Comparison of ENCODE assay signal across 11 cellular contexts in genomic region chr7:20197837-20198236, GRCh38. TPM values are rescaled to one million over a fixed set of nuclear protein-coding genes. Genes with fewer than 3 reads are reported as not detected.
DNase-seq lines count a peak whose midpoint lies in the region; ATAC-seq and TF ChIP-seq lines count a peak whose summit lies in the region.
"Had no signal": no experiment of that assay in that cellular context is flagged by ENCODE, and none has a peak within 500 bp of the region (broad histone marks: within the 10 kb centered on the region; RNA-seq: fewer than 3 reads in every experiment).

No MANE protein-coding gene starts in this region.

- no peak overlapping the region for H3K4me3 ChIP-seq in OCI-LY7 (ENCODE audit: low read depth, low read length, poor library complexity, severe bottlenecking)
- H3K4me3 ChIP-seq in fibroblast of mammary gland (ENCODE audit: control insufficient read depth, low read depth, low read length) = no peak overlapping the region
- H3K4me3 ChIP-seq in heart left ventricle = no peak overlapping the region
- H3K4me3 ChIP-seq: vagina had no signal

- H3K36me3 ChIP-seq in OCI-LY7 (ENCODE audit: insufficient read depth, low read length) (peaks cover 5% of the 10 kb centered on the region; the same call in 1 of the 2 replicates), heart left ventricle (no peaks in the 10 kb centered on the region)
- H3K36me3 ChIP-seq: vagina had no signal

- intact Hi-C loops in OCI-LY7 (cut with micrococcal nuclease; ENCODE audit: unreplicated experiment) (loop anchor here (5.0 kb wide), 1 partner anchor 1676 kb away; no protein-coding TSS in a partner anchor), heart left ventricle (cut with DNase I) (no loop called here)

- peaks cover 58% of the 10 kb centered on the region for H3K4me1 ChIP-seq in OCI-LY7 (ENCODE audit: insufficient read depth, low read length, poor library complexity, severe bottlenecking)
- H3K4me1 ChIP-seq in heart left ventricle = peaks cover 0 to 38% (median 0%) of the 10 kb centered on the region in 12 donors
- H3K4me1 ChIP-seq: vagina had no signal

- H3K4me3 Mint-ChIP-seq in stimulated activated memory B cell treated with anti-CD40 and anti-IgM and Interleukin-4, amounts not matched to agents 10 μg/mL and 1 μg/mL and 100 μg/mL, for 72 hours = no peak overlapping the region
- H3K4me3 Mint-ChIP-seq: activated CD4-positive, alpha-beta T cell treated with anti-CD3 and anti-CD28 coated beads, Interleukin-2, amount 10 ng/mL, durations not matched to agents 7 days and 5 days; activated naive CD8-positive, alpha-beta T cell treated with anti-CD3 and anti-CD28 coated beads, Interleukin-2, amount 50 U/mL, for 24 hours had no signal

- peaks cover 47% of the 10 kb centered on the region for H3K4me1 Mint-ChIP-seq in stimulated activated memory B cell treated with anti-CD40 and anti-IgM and Interleukin-4, amounts not matched to agents 10 μg/mL and 1 μg/mL and 100 μg/mL, for 72 hours

- no TSS peak for BruUV-seq in OCI-LY7 (replicated peaks; lab: Mats Ljungman, UMichigan)

- no peak overlapping the region for H2AFZ ChIP-seq in OCI-LY7 (ENCODE audit: low read length)

- H3K9me2 ChIP-seq in OCI-LY7 (ENCODE audit: insufficient read depth, low read length) = no peaks in the 10 kb centered on the region

- CTCF ChIA-PET in OCI-LY7 (lab: Charles Lee; ENCODE audit: unreplicated experiment) = no interaction called here

- H3K27ac ChIP-seq in OCI-LY7 (ENCODE audit: low read depth, low read length, poor library complexity, severe bottlenecking) (no peak overlapping the region), heart left ventricle (no peak overlapping the region)
- H3K27ac ChIP-seq: vagina had no signal

- TF ChIP-seq POLR2A in heart left ventricle (IDR thresholded peaks at IDR 0.05) = no peak

- H3K9me3 ChIP-seq in OCI-LY7 (ENCODE audit: low read length) (no peaks in the 10 kb centered on the region), heart left ventricle (no peaks in the 10 kb centered on the region)
- H3K9me3 ChIP-seq: vagina had no signal

- no peak for ATAC-seq in stimulated activated memory B cell treated with anti-CD40 and anti-IgM and Interleukin-4, amounts not matched to agents 10 μg/mL and 1 μg/mL and 100 μg/mL, for 72 hours
- no peak for ATAC-seq in HG02798 (IDR thresholded peaks at IDR 0.05; ENCODE audit: poor library complexity, unreplicated experiment)
- no peak for ATAC-seq in omental fat pad (ENCODE audit: low FRiP score)
- no peak for ATAC-seq in heart left ventricle
- ATAC-seq: activated naive CD8-positive, alpha-beta T cell treated with anti-CD3 and anti-CD28 coated beads, Interleukin-2, amount 50 U/mL, for 24 hours had no signal

- POLR2A ChIA-PET in OCI-LY7 (lab: Charles Lee) = interaction anchor here (1.1 to 1.7 kb wide), 3 partner anchors 21 to 24 kb away, joined by 3 to 25 read pairs (median 4); partner anchors contain the start of gene MACC1

- peaks cover 9% of the 10 kb centered on the region for H3K36me3 Mint-ChIP-seq in stimulated activated memory B cell treated with anti-CD40 and anti-IgM and Interleukin-4, amounts not matched to agents 10 μg/mL and 1 μg/mL and 100 μg/mL, for 72 hours

- no peaks in the 10 kb centered on the region for H3K27me3 Mint-ChIP-seq in stimulated activated memory B cell treated with anti-CD40 and anti-IgM and Interleukin-4, amounts not matched to agents 10 μg/mL and 1 μg/mL and 100 μg/mL, for 72 hours
- H3K27me3 Mint-ChIP-seq: activated CD4-positive, alpha-beta T cell treated with anti-CD3 and anti-CD28 coated beads, Interleukin-2, amount 10 ng/mL, durations not matched to agents 7 days and 5 days; activated naive CD8-positive, alpha-beta T cell treated with anti-CD3 and anti-CD28 coated beads, Interleukin-2, amount 50 U/mL, for 24 hours had no signal

- H3K27ac Mint-ChIP-seq in stimulated activated memory B cell treated with anti-CD40 and anti-IgM and Interleukin-4, amounts not matched to agents 10 μg/mL and 1 μg/mL and 100 μg/mL, for 72 hours = peak overlapping the region; percentile 87
- H3K27ac Mint-ChIP-seq: activated CD4-positive, alpha-beta T cell treated with anti-CD3 and anti-CD28 coated beads, Interleukin-2, amount 10 ng/mL, durations not matched to agents 7 days and 5 days; activated naive CD8-positive, alpha-beta T cell treated with anti-CD3 and anti-CD28 coated beads, Interleukin-2, amount 50 U/mL, for 24 hours had no signal

- H4K20me1 ChIP-seq in OCI-LY7 (ENCODE audit: insufficient read depth, low read length) = no peaks in the 10 kb centered on the region

- no peaks in the 10 kb centered on the region for H3K27me3 ChIP-seq in heart left ventricle
- H3K27me3 ChIP-seq: vagina had no signal

- peak; percentile 14 for DNase-seq in NCI-H82 (lab: John Stamatoyannopoulos, UW)
- DNase-seq in NCI-H82 treated with DMSO at 0.1 percent for 48 hours (lab: John Stamatoyannopoulos, UW; ENCODE audit: unreplicated experiment) = no peak
- DNase-seq in OCI-LY7 (ENCODE audit: low spot score) = no peak
- DNase-seq in fibroblast of mammary gland (ENCODE audit: low read depth) = no peak
- no peak for DNase-seq in omental fat pad (ENCODE audit: low spot score)
- DNase-seq in heart left ventricle = no peak
- DNase-seq: activated CD4-positive, alpha-beta T cell treated with anti-CD3 and anti-CD28 coated beads, Interleukin-2, amount 10 ng/mL, durations not matched to agents 7 days and 5 days; activated naive CD8-positive, alpha-beta T cell treated with anti-CD3 and anti-CD28 coated beads, Interleukin-2, amount 50 U/mL, for 24 hours had no signal

- TF ChIP-seq CTCF in OCI-LY7 (conservative IDR thresholded peaks at IDR 0.05; ENCODE audit: low read length) = peak; percentile 77
- TF ChIP-seq CTCF in fibroblast of mammary gland (conservative IDR thresholded peaks at IDR 0.05; ENCODE audit: control insufficient read depth, insufficient read depth, low read depth, low read length) = peak; percentile 38
- TF ChIP-seq CTCF in omental fat pad (IDR thresholded peaks at IDR 0.05) = no peak
- TF ChIP-seq CTCF in heart left ventricle (IDR thresholded peaks at IDR 0.05) = peak in 4 of 12 donors; percentile 13 to 25 (median 24)

- H3K9me3 Mint-ChIP-seq in stimulated activated memory B cell treated with anti-CD40 and anti-IgM and Interleukin-4, amounts not matched to agents 10 μg/mL and 1 μg/mL and 100 μg/mL, for 72 hours = no peaks in the 10 kb centered on the region
- H3K9me3 Mint-ChIP-seq: activated CD4-positive, alpha-beta T cell treated with anti-CD3 and anti-CD28 coated beads, Interleukin-2, amount 10 ng/mL, durations not matched to agents 7 days and 5 days; activated naive CD8-positive, alpha-beta T cell treated with anti-CD3 and anti-CD28 coated beads, Interleukin-2, amount 50 U/mL, for 24 hours had no signal

- H3K79me2 ChIP-seq in OCI-LY7 (ENCODE audit: insufficient read depth, low read depth, low read length) = peaks cover 6% of the 10 kb centered on the region; the same call in 1 of the 2 replicates

- H3K4me2 ChIP-seq in OCI-LY7 (ENCODE audit: low read length) = no peak overlapping the region

RNA-seq across cellular contexts. Expression of gene MACC1, which starts 19.3 kb away (rescaled TPM):
- 5.0 and 6.5 TPM in 2 replicates for total RNA-seq in OCI-LY7 (2014; rRNA removed; shearing (Covaris generic))
- total RNA-seq in OCI-LY7 (2022) = 9.1 and 11.1 TPM in 2 replicates
- 1 to 10 TPM in 3 of 4 donors, under 1 TPM in 1; 0.46 to 5.8 (median 3.2) TPM for total RNA-seq in omental fat pad
- 1 to 10 TPM in 1 of 9 donors, under 1 TPM in 5, not detected in 3; 0.05 to 1.3 (median 0.12) TPM for total RNA-seq in heart left ventricle
- polyA plus RNA-seq in heart left ventricle = under 1 TPM in 1 of 2 donors, not detected in 1; under 0.01 TPM

Comparison
In these comparisons a context has a peak if more than half of its experiments do, and no peak if none do; other contexts are left out.
1. CTCF ChIP-seq: peak in OCI-LY7 (single experiment) and fibroblast of mammary gland (single experiment); none in omental fat pad (0 of 3).